In genomic region chr10:63268798-63269503, GRCh38 we compare ENCODE assay signal across 1 cellular context.
TF ChIP-seq lines count a peak whose summit lies in the region.

No MANE protein-coding gene starts in this region.

TF ChIP-seq in HepG2, 621 proteins besides CTCF, POLR2A, EP300 and RAD21 (continued from another document and continues in another):
- TF ChIP-seq ZNF441 (CRISPR knock-in tag; IDR thresholded peaks at IDR 0.05; ENCODE audit: borderline replicate concordance), result peak; percentile 26; the same call in 1 of the 2 replicates
- peak; percentile 42; the same call in 1 of the 2 replicates for TF ChIP-seq ZSCAN25 (CRISPR knock-in tag; IDR thresholded peaks at IDR 0.05)
- no peak for TF ChIP-seq KIAA2018 (CRISPR knock-in tag; IDR thresholded peaks at IDR 0.05; ENCODE audit: borderline replicate concordance)
- no peak; the same call in 1 of the 2 replicates for TF ChIP-seq FOXC1 (CRISPR knock-in tag; IDR thresholded peaks at IDR 0.05; ENCODE audit: borderline replicate concordance)
- 0 out of 2 replicates have a peak, but pooled peaks have one; percentile 55 for TF ChIP-seq MXD3 (CRISPR knock-in tag; IDR thresholded peaks at IDR 0.05)
- no peak for TF ChIP-seq ZNF770 (CRISPR knock-in tag; IDR thresholded peaks at IDR 0.05)
- TF ChIP-seq ARID5B (CRISPR knock-in tag; IDR thresholded peaks at IDR 0.05), result peak; percentile 70
- no peak for TF ChIP-seq RARG (CRISPR knock-in tag; IDR thresholded peaks at IDR 0.05; ENCODE audit: low read depth)
- TF ChIP-seq ZNF616 (CRISPR knock-in tag; IDR thresholded peaks at IDR 0.05; ENCODE audit: low read depth), result peak; percentile 45; the same call in 1 of the 2 replicates
- 0 out of 2 replicates have a peak, but pooled peaks have one; percentile 6 for TF ChIP-seq PATZ1 (CRISPR knock-in tag; IDR thresholded peaks at IDR 0.05)
- no peak for TF ChIP-seq ZBTB49 (CRISPR knock-in tag; IDR thresholded peaks at IDR 0.05; ENCODE audit: borderline replicate concordance)
- TF ChIP-seq GLI4 (CRISPR knock-in tag; IDR thresholded peaks at IDR 0.05; ENCODE audit: borderline replicate concordance), result no peak
- no peak for TF ChIP-seq KLF11 (CRISPR knock-in tag; IDR thresholded peaks at IDR 0.05)
- no peak for TF ChIP-seq ZNF652 (CRISPR knock-in tag; IDR thresholded peaks at IDR 0.05; ENCODE audit: borderline replicate concordance, low read depth)
- TF ChIP-seq FOXP4 (CRISPR knock-in tag; IDR thresholded peaks at IDR 0.05), result peak; percentile 80
- TF ChIP-seq ZNF317 (CRISPR knock-in tag; IDR thresholded peaks at IDR 0.05), result 0 out of 2 replicates have a peak, but pooled peaks have one; percentile 53
- peak; percentile 62; the same call in 1 of the 2 replicates for TF ChIP-seq MIXL1 (CRISPR knock-in tag; IDR thresholded peaks at IDR 0.05)
- TF ChIP-seq ZBTB21 (CRISPR knock-in tag; IDR thresholded peaks at IDR 0.05), result peak; percentile 78
- TF ChIP-seq CAMTA2 (CRISPR knock-in tag; IDR thresholded peaks at IDR 0.05; ENCODE audit: borderline replicate concordance), result no peak
- no peak for TF ChIP-seq ZNF737 (CRISPR knock-in tag; IDR thresholded peaks at IDR 0.05; ENCODE audit: borderline replicate concordance)
- TF ChIP-seq POGZ (CRISPR knock-in tag; IDR thresholded peaks at IDR 0.05), result peak; percentile 72
- peak; percentile 52; the same call in 1 of the 2 replicates for TF ChIP-seq NCOR1 (IDR thresholded peaks at IDR 0.05; ENCODE audit: borderline replicate concordance, low read length)
- 0 out of 2 replicates have a peak, but pooled peaks have one; percentile 17 for TF ChIP-seq ZSCAN12 (CRISPR knock-in tag; IDR thresholded peaks at IDR 0.05)
- peak; percentile 35; the same call in 1 of the 2 replicates for TF ChIP-seq ZNF205 (CRISPR knock-in tag; IDR thresholded peaks at IDR 0.05)
- peak; percentile 75 for TF ChIP-seq THAP11 (CRISPR knock-in tag; IDR thresholded peaks at IDR 0.05)
- peak; percentile 55; the same call in 1 of the 2 replicates for TF ChIP-seq ISL2 (CRISPR knock-in tag; IDR thresholded peaks at IDR 0.05)
- no peak for TF ChIP-seq WIZ (CRISPR knock-in tag; IDR thresholded peaks at IDR 0.05)
- TF ChIP-seq CERS6 (CRISPR knock-in tag; IDR thresholded peaks at IDR 0.05), result no peak
- peak; percentile 26; the same call in 1 of the 2 replicates for TF ChIP-seq ZNF704 (CRISPR knock-in tag; IDR thresholded peaks at IDR 0.05; ENCODE audit: borderline replicate concordance)
- TF ChIP-seq ZNF552 (CRISPR knock-in tag; IDR thresholded peaks at IDR 0.05; ENCODE audit: borderline replicate concordance), result 0 out of 2 replicates have a peak, but pooled peaks have one; percentile 37
- TF ChIP-seq ZNF605 (CRISPR knock-in tag; IDR thresholded peaks at IDR 0.05), result peak; percentile 78
